ENCODE assay signal across 7 cellular contexts in the genomic region with DNA sequence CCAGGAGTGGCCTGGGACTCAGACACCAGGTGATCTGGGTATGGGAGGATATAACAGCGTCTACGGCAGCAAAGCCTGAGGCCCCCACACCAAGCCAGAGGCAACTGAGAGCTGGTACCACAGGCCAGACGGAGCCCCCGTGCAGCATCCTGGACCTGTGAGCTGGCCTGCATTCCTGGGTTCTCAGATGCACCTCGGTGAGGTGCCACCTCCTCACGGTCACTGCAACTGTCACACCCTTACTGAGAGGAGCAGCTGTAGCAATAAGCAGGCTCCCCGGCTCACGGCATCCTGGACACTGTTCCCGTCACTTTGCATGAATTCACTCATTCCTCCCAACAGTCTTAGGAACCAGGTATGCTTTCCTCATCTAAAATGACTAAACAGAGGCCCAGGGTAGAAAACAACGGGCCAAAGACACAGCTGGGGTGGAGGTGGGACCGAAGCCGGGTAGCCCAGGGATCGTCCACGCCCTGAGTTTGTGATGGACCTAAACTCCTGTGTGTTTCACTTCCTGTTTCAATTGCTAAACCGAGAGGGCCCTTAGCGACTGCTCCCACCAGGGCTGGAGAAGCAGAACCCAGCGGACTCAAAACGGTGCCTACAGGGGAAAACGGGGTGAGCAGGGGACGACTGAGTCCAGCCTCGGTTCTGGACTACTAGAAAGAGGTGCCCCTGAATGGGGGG.
DNase-seq lines count a peak whose midpoint lies in the region; ATAC-seq and TF ChIP-seq lines count a peak whose summit lies in the region.

No MANE protein-coding gene starts in this region.

- H3K27ac ChIP-seq in RWPE2 (ENCODE audit: poor library complexity, severe bottlenecking) = peak overlapping the region; percentile 97
- peak overlapping the region; percentile 76 for H3K27ac ChIP-seq in lower lobe of right lung
- peak overlapping the region; percentile 92 to 94 for H3K27ac ChIP-seq in tibial artery

- peaks cover 56% of the 10 kb centered on the region for H3K36me3 ChIP-seq in RWPE2 (ENCODE audit: low read depth)
- H3K36me3 ChIP-seq in lower lobe of right lung = no peaks in the 10 kb centered on the region
- H3K36me3 ChIP-seq in tibial artery = no peaks in the 10 kb centered on the region
- peaks cover 4% of the 10 kb centered on the region for H3K36me3 ChIP-seq in HAP-1 (replicated peaks)

- H3K4me1 ChIP-seq in RWPE2 (ENCODE audit: insufficient read depth, poor library complexity, severe bottlenecking) (peaks cover 63% of the 10 kb centered on the region), lower lobe of right lung (peaks cover 89% of the 10 kb centered on the region), tibial artery (peaks cover 15 to 99% (median 89%) of the 10 kb centered on the region in 4 donors), HAP-1 (peaks cover 17% of the 10 kb centered on the region)

- in situ Hi-C loops in HAP-1 (cut with MboI; ENCODE audit: low sequenced_read_pairs) = no loop called here

- no peaks in the 10 kb centered on the region for H3K27me3 ChIP-seq in RWPE2 (ENCODE audit: insufficient read depth, poor library complexity, severe bottlenecking)
- H3K27me3 ChIP-seq in lower lobe of right lung (ENCODE audit: low read depth) = no peaks in the 10 kb centered on the region
- H3K27me3 ChIP-seq in tibial artery = no peaks in the 10 kb centered on the region
- no peaks in the 10 kb centered on the region for H3K27me3 ChIP-seq in HAP-1 (ENCODE audit: low read depth)

- no peak for TF ChIP-seq CTCF in RWPE2 (IDR thresholded peaks at IDR 0.05; ENCODE audit: poor library complexity, severe bottlenecking)
- no peak for TF ChIP-seq CTCF in lower lobe of right lung (IDR thresholded peaks at IDR 0.05)
- no peak for TF ChIP-seq CTCF in tibial artery (IDR thresholded peaks at IDR 0.05)

- DNase-seq in RWPE2 (ENCODE audit: low spot score) (no peak), lower lobe of right lung (no peak), tibial artery (no peak), HAP-1 (ENCODE audit: low spot score in 2 of 2) (no peak), DMS153 (lab: John Stamatoyannopoulos, UW) (no peak)

- intact Hi-C loops in lower lobe of right lung (cut with DNase I) = no loop called here
- intact Hi-C loops in tibial artery (cut with DNase I; ENCODE audit: low total_unique reads) = loop anchor here (5.0 to 10.0 kb wide), 3 partner anchors 59 to 147 kb away; a partner anchor contains a TSS

- ATAC-seq in HG02678 (IDR thresholded peaks at IDR 0.05; ENCODE audit: unreplicated experiment) (peak; percentile 34), RWPE2 (ENCODE audit: low read depth) (no peak), lower lobe of right lung (peak in 1 of 2 donors; percentile 40), GM18873 (IDR thresholded peaks at IDR 0.05; ENCODE audit: low FRiP score, unreplicated experiment) (no peak)

- H3K9me3 ChIP-seq in RWPE2 (ENCODE audit: severe bottlenecking) (no peaks in the 10 kb centered on the region), lower lobe of right lung (no peaks in the 10 kb centered on the region), tibial artery (no peaks in the 10 kb centered on the region), HAP-1 (no peaks in the 10 kb centered on the region)

- no peak overlapping the region for H3K4me3 ChIP-seq in RWPE2 (ENCODE audit: severe bottlenecking)
- no peak overlapping the region for H3K4me3 ChIP-seq in lower lobe of right lung
- H3K4me3 ChIP-seq in tibial artery = peak overlapping the region; percentile 8 to 33
- no peak overlapping the region for H3K4me3 ChIP-seq in HAP-1

Comparison
In these comparisons a context has a peak if more than half of its experiments do, and no peak if none do; other contexts are left out.
1. H3K4me3 ChIP-seq: peak in tibial artery (2 of 2); none in RWPE2 (single experiment), lower lobe of right lung (single experiment) and HAP-1 (single experiment).
2. Peak in every context shown above with its lines, with median percentiles within 50 percentile points of each other: H3K27ac ChIP-seq.